In genomic region chr10:93254180-93254847, GRCh38 we compare ENCODE assay signal across 1 cellular context.
A peak's percentile ranks its signal among the peaks of the same experiment; 100 is the strongest.
TF ChIP-seq lines count a peak whose summit lies in the region.

No MANE protein-coding gene starts in this region.

TF ChIP-seq in HepG2, 621 proteins besides CTCF, POLR2A, EP300 and RAD21 (continued from another document and continues in another):
- no peak for TF ChIP-seq BCLAF1 (IDR thresholded peaks at IDR 0.05)
- TF ChIP-seq ZNF407 (CRISPR knock-in tag; IDR thresholded peaks at IDR 0.05; ENCODE audit: not compliant biosample characterization), result no peak
- TF ChIP-seq ZNF549 (CRISPR knock-in tag; IDR thresholded peaks at IDR 0.05), result no peak
- TF ChIP-seq IRF2 (CRISPR knock-in tag; IDR thresholded peaks at IDR 0.05), result peak; percentile 64; the same call in 1 of the 2 replicates
- no peak for TF ChIP-seq ZFP41 (CRISPR knock-in tag; IDR thresholded peaks at IDR 0.05; ENCODE audit: borderline replicate concordance)
- TF ChIP-seq CHCHD3 (CRISPR knock-in tag; IDR thresholded peaks at IDR 0.05), result no peak
- no peak for TF ChIP-seq EED (CRISPR knock-in tag; IDR thresholded peaks at IDR 0.05)
- TF ChIP-seq ZNF451 (CRISPR knock-in tag; IDR thresholded peaks at IDR 0.05), result no peak
- no peak for TF ChIP-seq ZNF773 (CRISPR knock-in tag; IDR thresholded peaks at IDR 0.05; ENCODE audit: borderline replicate concordance)
- no peak for TF ChIP-seq ZBTB21 (CRISPR knock-in tag; IDR thresholded peaks at IDR 0.05)
- TF ChIP-seq E2F2 (CRISPR knock-in tag; IDR thresholded peaks at IDR 0.05; ENCODE audit: borderline replicate concordance), result no peak
- TF ChIP-seq, protein P1, sequence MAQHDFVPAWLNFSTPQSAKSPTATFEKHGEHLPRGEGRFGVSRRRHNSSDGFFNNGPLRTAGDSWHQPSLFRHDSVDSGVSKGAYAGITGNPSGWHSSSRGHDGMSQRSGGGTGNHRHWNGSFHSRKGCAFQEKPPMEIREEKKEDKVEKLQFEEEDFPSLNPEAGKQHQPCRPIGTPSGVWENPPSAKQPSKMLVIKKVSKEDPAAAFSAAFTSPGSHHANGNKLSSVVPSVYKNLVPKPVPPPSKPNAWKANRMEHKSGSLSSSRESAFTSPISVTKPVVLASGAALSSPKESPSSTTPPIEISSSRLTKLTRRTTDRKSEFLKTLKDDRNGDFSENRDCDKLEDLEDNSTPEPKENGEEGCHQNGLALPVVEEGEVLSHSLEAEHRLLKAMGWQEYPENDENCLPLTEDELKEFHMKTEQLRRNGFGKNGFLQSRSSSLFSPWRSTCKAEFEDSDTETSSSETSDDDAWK (CRISPR knock-in tag; IDR thresholded peaks at IDR 0.05), result no peak
- TF ChIP-seq RFX3 (CRISPR knock-in tag; IDR thresholded peaks at IDR 0.05), result no peak
- TF ChIP-seq MAFK (conservative IDR thresholded peaks at IDR 0.05 in 1 of 2, IDR thresholded peaks at IDR 0.05 in 1 of 2; ENCODE audit: low read length in 2 of 2), result no peak
- no peak for TF ChIP-seq HES4 (CRISPR knock-in tag; IDR thresholded peaks at IDR 0.05; ENCODE audit: borderline replicate concordance)
- TF ChIP-seq GLMP (CRISPR knock-in tag; IDR thresholded peaks at IDR 0.05; ENCODE audit: borderline replicate concordance), result no peak
- TF ChIP-seq MBNL3 (CRISPR knock-in tag; conservative IDR thresholded peaks at IDR 0.05), result no peak
- no peak for TF ChIP-seq MZF1 (CRISPR knock-in tag; IDR thresholded peaks at IDR 0.05; ENCODE audit: borderline replicate concordance)
- TF ChIP-seq WIZ (CRISPR knock-in tag; IDR thresholded peaks at IDR 0.05), result no peak; the same call in 1 of the 2 replicates
- TF ChIP-seq ZSCAN21 (CRISPR knock-in tag; IDR thresholded peaks at IDR 0.05; ENCODE audit: borderline replicate concordance), result no peak
- no peak for TF ChIP-seq U2AF1 (optimal IDR thresholded peaks at IDR 0.05; ENCODE audit: low read depth, low read length)
- TF ChIP-seq, protein P2, sequence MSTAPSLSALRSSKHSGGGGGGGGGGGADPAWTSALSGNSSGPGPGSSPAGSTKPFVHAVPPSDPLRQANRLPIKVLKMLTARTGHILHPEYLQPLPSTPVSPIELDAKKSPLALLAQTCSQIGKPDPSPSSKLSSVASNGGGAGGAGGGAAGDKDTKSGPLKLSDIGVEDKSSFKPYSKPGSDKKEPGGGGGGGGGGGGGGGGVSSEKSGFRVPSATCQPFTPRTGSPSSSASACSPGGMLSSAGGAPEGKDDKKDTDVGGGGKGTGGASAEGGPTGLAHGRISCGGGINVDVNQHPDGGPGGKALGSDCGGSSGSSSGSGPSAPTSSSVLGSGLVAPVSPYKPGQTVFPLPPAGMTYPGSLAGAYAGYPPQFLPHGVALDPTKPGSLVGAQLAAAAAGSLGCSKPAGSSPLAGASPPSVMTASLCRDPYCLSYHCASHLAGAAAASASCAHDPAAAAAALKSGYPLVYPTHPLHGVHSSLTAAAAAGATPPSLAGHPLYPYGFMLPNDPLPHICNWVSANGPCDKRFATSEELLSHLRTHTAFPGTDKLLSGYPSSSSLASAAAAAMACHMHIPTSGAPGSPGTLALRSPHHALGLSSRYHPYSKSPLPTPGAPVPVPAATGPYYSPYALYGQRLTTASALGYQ (CRISPR knock-in tag; IDR thresholded peaks at IDR 0.05), result 0 out of 2 replicates have a peak, but pooled peaks have one; percentile 17
- TF ChIP-seq HDAC6 (IDR thresholded peaks at IDR 0.05; ENCODE audit: low read depth, low read length), result no peak
- no peak for TF ChIP-seq RNF2 (conservative IDR thresholded peaks at IDR 0.05; ENCODE audit: low read depth)
- no peak for TF ChIP-seq RBM39 (IDR thresholded peaks at IDR 0.05; ENCODE audit: low read depth, low read length, poor library complexity, severe bottlenecking)
- TF ChIP-seq FOXJ3 (CRISPR knock-in tag; IDR thresholded peaks at IDR 0.05; ENCODE audit: borderline replicate concordance), result peak; percentile 80; the same call in 1 of the 2 replicates
- TF ChIP-seq JDP2 (CRISPR knock-in tag; IDR thresholded peaks at IDR 0.05; ENCODE audit: borderline replicate concordance), result no peak
- no peak for TF ChIP-seq POLR2AphosphoS2 (IDR thresholded peaks at IDR 0.05; ENCODE audit: low read depth, low read length)
- no peak for TF ChIP-seq REL (CRISPR knock-in tag; conservative IDR thresholded peaks at IDR 0.05)
- TF ChIP-seq MBD4 (IDR thresholded peaks at IDR 0.05; ENCODE audit: borderline replicate concordance, low read length), result no peak
- no peak for TF ChIP-seq TMF1 (CRISPR knock-in tag; IDR thresholded peaks at IDR 0.05; ENCODE audit: low read depth)
- TF ChIP-seq ZNF563 (CRISPR knock-in tag; IDR thresholded peaks at IDR 0.05), result no peak
- TF ChIP-seq ZNF674 (CRISPR knock-in tag; IDR thresholded peaks at IDR 0.05; ENCODE audit: low read depth), result no peak
- peak; percentile 61; the same call in 1 of the 2 replicates for TF ChIP-seq NFIC (IDR thresholded peaks at IDR 0.05; ENCODE audit: low read length)
- no peak for TF ChIP-seq ZC3H13 (CRISPR knock-in tag; IDR thresholded peaks at IDR 0.05)
- TF ChIP-seq, protein P3, sequence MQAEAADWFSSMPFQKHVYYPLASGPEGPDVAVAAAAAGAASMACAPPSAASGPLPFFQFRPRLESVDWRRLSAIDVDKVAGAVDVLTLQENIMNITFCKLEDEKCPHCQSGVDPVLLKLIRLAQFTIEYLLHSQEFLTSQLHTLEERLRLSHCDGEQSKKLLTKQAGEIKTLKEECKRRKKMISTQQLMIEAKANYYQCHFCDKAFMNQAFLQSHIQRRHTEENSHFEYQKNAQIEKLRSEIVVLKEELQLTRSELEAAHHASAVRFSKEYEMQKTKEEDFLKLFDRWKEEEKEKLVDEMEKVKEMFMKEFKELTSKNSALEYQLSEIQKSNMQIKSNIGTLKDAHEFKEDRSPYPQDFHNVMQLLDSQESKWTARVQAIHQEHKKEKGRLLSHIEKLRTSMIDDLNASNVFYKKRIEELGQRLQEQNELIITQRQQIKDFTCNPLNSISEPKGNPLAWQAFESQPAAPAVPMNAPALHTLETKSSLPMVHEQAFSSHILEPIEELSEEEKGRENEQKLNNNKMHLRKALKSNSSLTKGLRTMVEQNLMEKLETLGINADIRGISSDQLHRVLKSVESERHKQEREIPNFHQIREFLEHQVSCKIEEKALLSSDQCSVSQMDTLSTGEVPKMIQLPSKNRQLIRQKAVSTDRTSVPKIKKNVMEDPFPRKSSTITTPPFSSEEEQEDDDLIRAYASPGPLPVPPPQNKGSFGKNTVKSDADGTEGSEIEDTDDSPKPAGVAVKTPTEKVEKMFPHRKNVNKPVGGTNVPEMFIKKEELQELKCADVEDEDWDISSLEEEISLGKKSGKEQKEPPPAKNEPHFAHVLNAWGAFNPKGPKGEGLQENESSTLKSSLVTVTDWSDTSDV (CRISPR knock-in tag; IDR thresholded peaks at IDR 0.05), result no peak
- TF ChIP-seq SUZ12 (IDR thresholded peaks at IDR 0.05; ENCODE audit: low read depth, low read length), result no peak
- no peak for TF ChIP-seq ISL2 (CRISPR knock-in tag; IDR thresholded peaks at IDR 0.05)
- TF ChIP-seq, protein P4, sequence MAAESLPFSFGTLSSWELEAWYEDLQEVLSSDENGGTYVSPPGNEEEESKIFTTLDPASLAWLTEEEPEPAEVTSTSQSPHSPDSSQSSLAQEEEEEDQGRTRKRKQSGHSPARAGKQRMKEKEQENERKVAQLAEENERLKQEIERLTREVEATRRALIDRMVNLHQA (CRISPR knock-in tag; IDR thresholded peaks at IDR 0.05), result no peak
- TF ChIP-seq ZNF292 (CRISPR knock-in tag; IDR thresholded peaks at IDR 0.05; ENCODE audit: borderline replicate concordance, low read depth), result peak; percentile 24; the same call in 1 of the 2 replicates
- peak; percentile 83 for TF ChIP-seq TFE3 (CRISPR knock-in tag; IDR thresholded peaks at IDR 0.05)
